8 cellular contexts compared by ENCODE assay signal in the genomic region with DNA sequence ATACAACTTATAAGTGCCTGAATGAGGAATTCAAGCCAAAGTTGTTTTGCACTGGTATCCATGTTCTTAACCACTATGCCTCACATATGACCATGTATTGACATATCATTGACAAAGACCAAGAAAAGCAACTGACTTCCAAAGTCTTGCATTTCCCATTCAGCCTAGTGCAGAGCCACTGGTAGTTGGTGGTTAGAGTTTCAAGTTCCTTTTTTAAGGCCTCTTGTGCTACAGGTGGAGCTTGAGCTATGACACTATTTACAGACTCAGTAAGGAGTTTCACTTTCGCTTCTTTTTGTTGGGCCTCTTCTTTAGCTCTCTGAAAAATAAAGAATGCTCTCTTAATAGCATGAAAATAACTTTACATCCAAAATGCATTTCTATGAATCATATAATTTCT.
DNase-seq lines count a peak whose midpoint lies in the region; ATAC-seq and TF ChIP-seq lines count a peak whose summit lies in the region.

No MANE protein-coding gene starts in this region.

- H3K9me3 ChIP-seq in mammary epithelial cell (replicated peaks; ENCODE audit: insufficient read depth, low read length) = no peaks in the 10 kb centered on the region
- no peaks in the 10 kb centered on the region for H3K9me3 ChIP-seq in trophoblast cell (ENCODE audit: insufficient read depth, low read depth, low read length)
- no peaks in the 10 kb centered on the region for H3K9me3 ChIP-seq in BE2C

- no peaks in the 10 kb centered on the region for H3K79me2 ChIP-seq in mammary epithelial cell (ENCODE audit: insufficient read depth, low read length)
- no peaks in the 10 kb centered on the region for H3K79me2 ChIP-seq in trophoblast cell (ENCODE audit: control insufficient read depth, insufficient read depth, low read length, poor library complexity)

- H3K23ac ChIP-seq in trophoblast cell (ENCODE audit: low read length) = no peak overlapping the region

- peak; percentile 100 for ATAC-seq in HG03045 (IDR thresholded peaks at IDR 0.05; ENCODE audit: unreplicated experiment)
- 0 out of 3 replicates have a peak, but pooled peaks have one; percentile 38 for ATAC-seq in SK-N-SH treated with all-trans-retinoic acid at 6 μM for 48 hours
- peak; percentile 56 for ATAC-seq in sciatic nerve

- H3K36me3 Mint-ChIP-seq in MCF 10A (ENCODE audit: insufficient read depth, unreplicated experiment) = no peaks in the 10 kb centered on the region

- H3K27me3 ChIP-seq in mammary epithelial cell (ENCODE audit: insufficient read depth, low read length) = no peaks in the 10 kb centered on the region
- H3K27me3 ChIP-seq in trophoblast cell (ENCODE audit: insufficient read depth, low read length) = no peaks in the 10 kb centered on the region
- no peaks in the 10 kb centered on the region for H3K27me3 ChIP-seq in BE2C

- H3K18ac ChIP-seq in trophoblast cell (ENCODE audit: low read length) = no peak overlapping the region

- H2BK12ac ChIP-seq in trophoblast cell (ENCODE audit: low read length) = no peak overlapping the region

- H3K27ac ChIP-seq in mammary epithelial cell (ENCODE audit: insufficient read depth, low read depth, low read length) (no peak overlapping the region), trophoblast cell (ENCODE audit: low read depth, low read length) (no peak overlapping the region)

- no peaks in the 10 kb centered on the region for H4K20me1 ChIP-seq in mammary epithelial cell (ENCODE audit: insufficient read depth, low read length)

- DNase-seq in MCF 10A (ENCODE audit: unreplicated experiment) (peak; percentile 16), mammary epithelial cell (no peak), sciatic nerve (ENCODE audit: low spot score) (no peak), ureter (ENCODE audit: low spot score) (no peak), trophoblast cell (no peak), BE2C (no peak)

- in situ Hi-C loops in mammary epithelial cell (cut with MboI; ENCODE audit: low sequenced_read_pairs in 2 of 2) = no loop called here

- H3K27ac Mint-ChIP-seq in MCF 10A (ENCODE audit: low read depth, unreplicated experiment) = no peak overlapping the region

- H2BK5ac ChIP-seq in trophoblast cell (ENCODE audit: low read depth, low read length, poor library complexity) = no peak overlapping the region

- H4K12ac ChIP-seq in trophoblast cell (ENCODE audit: low read depth, low read length) = no peak overlapping the region

- no peak overlapping the region for H3K14ac ChIP-seq in trophoblast cell (ENCODE audit: low read length)

- H3K4me1 ChIP-seq in mammary epithelial cell (ENCODE audit: insufficient read depth, low read length) = no peaks in the 10 kb centered on the region
- no peaks in the 10 kb centered on the region for H3K4me1 ChIP-seq in trophoblast cell (ENCODE audit: control insufficient read depth in 1 of 2, insufficient read depth in 2 of 2, low read length in 2 of 2)
- no peaks in the 10 kb centered on the region for H3K4me1 ChIP-seq in BE2C

- H3K4me2 ChIP-seq in mammary epithelial cell (ENCODE audit: insufficient read depth, low read depth, low read length) = no peak overlapping the region
- H3K4me2 ChIP-seq in trophoblast cell (ENCODE audit: low read length) = no peak overlapping the region

- BruUV-seq in MCF 10A (replicated peaks; lab: Mats Ljungman, UMichigan) (no TSS peak), mammary epithelial cell (replicated peaks; lab: Mats Ljungman, UMichigan) (no TSS peak)

- no peaks in the 10 kb centered on the region for H3K9me3 Mint-ChIP-seq in MCF 10A (ENCODE audit: unreplicated experiment)

- no peak overlapping the region for H2AK5ac ChIP-seq in trophoblast cell (ENCODE audit: low read length)

- peaks cover 65% of the 10 kb centered on the region for H3K27me3 Mint-ChIP-seq in MCF 10A (ENCODE audit: insufficient read depth, unreplicated experiment)

- no peak overlapping the region for H4K8ac ChIP-seq in trophoblast cell (ENCODE audit: low read depth, low read length)

- no peak overlapping the region for H2BK120ac ChIP-seq in trophoblast cell (ENCODE audit: insufficient read depth, low read length, poor library complexity)

- intact Hi-C loops in MCF 10A (cut with micrococcal nuclease) = no loop called here
- intact Hi-C loops in mammary epithelial cell (cut with micrococcal nuclease) = no loop called here
- intact Hi-C loops in sciatic nerve (cut with DNase I) = no loop called here

- no peak overlapping the region for H3K4me3 ChIP-seq in mammary epithelial cell (replicated peaks in 1 of 3; ENCODE audit: insufficient read depth in 1 of 3, low read depth in 2 of 3, low read length in 3 of 3)
- no peak overlapping the region for H3K4me3 ChIP-seq in trophoblast cell (ENCODE audit: low read depth, low read length)
- no peak overlapping the region for H3K4me3 ChIP-seq in BE2C (ENCODE audit: low read depth, low read length)

- CTCF ChIA-PET in MCF 10A (lab: Yijun Ruan, JAX) = no interaction called here
- CTCF ChIA-PET in mammary epithelial cell (lab: Charles Lee; ENCODE audit: low non-redundant PET) = no interaction called here

- H3K36me3 ChIP-seq in mammary epithelial cell (ENCODE audit: insufficient read depth, low read length) (no peaks in the 10 kb centered on the region), trophoblast cell (ENCODE audit: control insufficient read depth in 1 of 2, insufficient read depth in 2 of 2, low read length in 2 of 2) (no peaks in the 10 kb centered on the region), BE2C (no peaks in the 10 kb centered on the region)

- dilution Hi-C loops in mammary epithelial cell (cut with HindIII; ENCODE audit: low sequenced_read_pairs) = no loop called here

- H2AFZ ChIP-seq in mammary epithelial cell (ENCODE audit: low read depth, low read length) (no peak overlapping the region), trophoblast cell (ENCODE audit: insufficient read depth, low read length, poor library complexity) (no peak overlapping the region)

- TF ChIP-seq CTCF in MCF 10A (IDR thresholded peaks at IDR 0.05; ENCODE audit: unreplicated experiment) (no peak), mammary epithelial cell (conservative IDR thresholded peaks at IDR 0.05 in 1 of 2, IDR thresholded peaks at IDR 0.05 in 1 of 2; ENCODE audit: extremely low read depth in 1 of 2, insufficient read depth in 1 of 2, low read depth in 1 of 2, low read length in 2 of 2) (no peak), BE2C (IDR thresholded peaks at IDR 0.05; ENCODE audit: low read depth, low read length) (no peak)

- no peaks in the 10 kb centered on the region for H3K79me1 ChIP-seq in trophoblast cell (ENCODE audit: low read length)

- H3K4ac ChIP-seq in trophoblast cell (ENCODE audit: low read depth, low read length) = no peak overlapping the region

- 67% methylated on average over 1 of the region's 1 CpG for WGBS in mammary epithelial cell (ENCODE audit: low coverage, missing lambda C conversion rate)
- whole genome bisulfite sequencing in trophoblast cell (ENCODE audit: extremely low coverage, insufficient coverage, insufficient read length) = no CpG with 5 or more reads among the region's 1 CpG

- no peak overlapping the region for H4K91ac ChIP-seq in trophoblast cell (ENCODE audit: low read depth, low read length)

- H3K4me1 Mint-ChIP-seq in MCF 10A (ENCODE audit: insufficient read depth, unreplicated experiment) = no peaks in the 10 kb centered on the region

- H3K9ac ChIP-seq in mammary epithelial cell (ENCODE audit: insufficient read depth, low read length) = no peak overlapping the region
- no peak overlapping the region for H3K9ac ChIP-seq in trophoblast cell (ENCODE audit: low read length)

- H3K4me3 Mint-ChIP-seq in MCF 10A (ENCODE audit: unreplicated experiment) = no peak overlapping the region

- POLR2A ChIA-PET in MCF 10A (lab: Yijun Ruan, JAX) = interaction anchor here (0.6 kb wide), 1 partner anchor 53 kb away, joined by 3 read pairs; no protein-coding TSS in a partner anchor

TF ChIP-seq in SK-N-SH treated with all-trans-retinoic acid at 6 μM for 48 hours, 23 proteins besides CTCF, POLR2A, EP300 and RAD21:
- no peak for TF ChIP-seq GLIS3 (CRISPR knock-in tag; IDR thresholded peaks at IDR 0.05)

Comparison
In these comparisons a context has a peak if more than half of its experiments do, and no peak if none do; other contexts are left out.
1. ATAC-seq: peak in every context shown above with its lines; median percentile 100 in HG03045; 56 in sciatic nerve; 38 in SK-N-SH treated with all-trans-retinoic acid at 6 μM for 48 hours.